Comparison of ENCODE assay signal across 11 cellular contexts in genomic region chr7:86243171-86243570, GRCh38.
"Had no signal": no experiment of that assay in that cellular context is flagged by ENCODE, and none has a peak within 500 bp of the region (broad histone marks: within the 10 kb centered on the region; RNA-seq: fewer than 3 reads in every experiment).

No MANE protein-coding gene starts in this region.

- H3K4me3 ChIP-seq: GM23248, GM23338, HAP-1 had no signal

- H2AFZ ChIP-seq: GM23248, GM23338 had no signal

- H3K4me1 ChIP-seq: HAP-1 had no signal

- H3K27ac ChIP-seq: GM23248 had no signal

- DNase-seq: GM23248, GOT3, H7, H9, HCEC 1CT, HFFc6 had no signal

- H3K9me3 ChIP-seq: HAP-1 had no signal

- H3K36me3 ChIP-seq: HAP-1 had no signal

- H3K4me2 ChIP-seq: GM23338 had no signal

- FAIRE-seq: H1, H54 had no signal

- ATAC-seq: GM23338, HCT116 had no signal

- H3K9ac ChIP-seq: GM23248 had no signal
